13 cellular contexts compared by ENCODE assay signal in the genomic region with DNA sequence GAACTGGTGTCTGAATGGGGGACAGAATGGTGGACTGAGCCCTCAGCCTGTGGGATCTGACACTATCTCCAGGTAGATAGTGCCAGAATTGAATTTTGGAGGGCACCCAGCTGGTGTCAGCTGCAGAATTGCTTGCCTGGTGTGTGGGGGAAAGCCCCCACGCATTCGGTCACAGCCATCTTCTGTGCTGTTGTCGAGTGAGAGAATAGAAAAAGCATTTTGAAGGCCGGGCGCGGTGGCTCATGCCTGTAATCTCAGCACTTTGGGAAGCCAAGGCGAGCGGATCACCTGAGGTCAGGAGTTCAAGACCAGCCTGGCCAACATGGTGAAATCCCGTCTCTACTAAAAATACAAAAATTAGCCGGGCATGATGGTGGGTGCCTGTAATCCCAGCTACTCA. TPM values are rescaled to one million over a fixed set of nuclear protein-coding genes. Genes with fewer than 3 reads are reported as not detected.
DNase-seq lines count a peak whose midpoint lies in the region; ATAC-seq and TF ChIP-seq lines count a peak whose summit lies in the region.
"Not testable (repeated sequence)": the region's sequence is repeated elsewhere in the genome, so short reads cannot be mapped to it uniquely, and the experiment has no call there.
"Had no signal": no experiment of that assay in that cellular context is flagged by ENCODE, and none has a peak within 500 bp of the region (broad histone marks: within the 10 kb centered on the region; RNA-seq: fewer than 3 reads in every experiment).

No MANE protein-coding gene starts in this region.

- H4K8ac ChIP-seq in trophoblast cell (ENCODE audit: low read depth, low read length): not testable (repeated sequence)

- not testable (repeated sequence) for H3K27me3 Mint-ChIP-seq in IgD-negative memory B cell; activated B cell treated with CpG ODN at 0.5 μM for 24 hours; activated T-helper 17 cell treated with anti-CD3 and anti-CD28 coated beads, Interleukin-2, amount 50 U/mL, for 72 hours

- H2BK12ac ChIP-seq in trophoblast cell (ENCODE audit: low read length): not testable (repeated sequence)

- POLR2A ChIA-PET in OCI-LY7 (lab: Charles Lee) (interaction anchor here (0.6 to 1.8 kb wide), 3 partner anchors 11 to 176 kb away, joined by 5 to 9 read pairs (median 8); no protein-coding TSS in a partner anchor), activated B cell treated with CpG ODN at 0.5 μM for 24 hours (lab: Charles Lee) (interaction anchor here (0.6 to 7.5 kb wide), 4 partner anchors 9 to 1294 kb away, joined by 3 to 112 read pairs (median 3); a partner anchor contains a TSS)

- ATAC-seq in activated B cell treated with CpG ODN at 0.5 μM for 24 hours (ENCODE audit: low read depth); activated T-helper 17 cell treated with anti-CD3 and anti-CD28 coated beads, Interleukin-2, amount 50 U/mL, for 72 hours (replicated peaks); left ventricle myocardium superior; upper lobe of right lung: not testable (repeated sequence)

- WGBS in trophoblast cell (ENCODE audit: extremely low coverage, insufficient coverage, insufficient read length): no CpG with 5 or more reads among the region's 10 CpGs

- not testable (repeated sequence) for H3K23ac ChIP-seq in trophoblast cell (ENCODE audit: low read length)

- not testable (repeated sequence) for H3K4ac ChIP-seq in trophoblast cell (ENCODE audit: low read depth, low read length)

- H2BK120ac ChIP-seq in trophoblast cell (ENCODE audit: insufficient read depth, low read length, poor library complexity): not testable (repeated sequence)

- not testable (repeated sequence) for H3K9me3 Mint-ChIP-seq in IgD-negative memory B cell; activated B cell treated with CpG ODN at 0.5 μM for 24 hours; activated T-helper 17 cell treated with anti-CD3 and anti-CD28 coated beads, Interleukin-2, amount 50 U/mL, for 72 hours

- H3K79me1 ChIP-seq in trophoblast cell (ENCODE audit: low read length): not testable (repeated sequence)

- H3K4me3 ChIP-seq in OCI-LY7 (ENCODE audit: low read depth, low read length, poor library complexity, severe bottlenecking): peak overlapping the region; percentile 79
- not testable (repeated sequence) for H3K4me3 ChIP-seq in trophoblast cell (ENCODE audit: low read depth, low read length); upper lobe of right lung

- H3K4me1 Mint-ChIP-seq in IgD-negative memory B cell (peaks cover 50 to 73% (median 71%) of the 10 kb centered on the region in 3 donors), activated B cell treated with CpG ODN at 0.5 μM for 24 hours (peaks cover 97% of the 10 kb centered on the region)
- peaks cover 34% of the 10 kb centered on the region for H3K4me1 Mint-ChIP-seq in activated T-helper 17 cell treated with anti-CD3 and anti-CD28 coated beads, Interleukin-2, amount 50 U/mL, for 72 hours

- H3K36me3 ChIP-seq in OCI-LY7 (ENCODE audit: insufficient read depth, low read length): peaks cover 56% of the 10 kb centered on the region
- H3K36me3 ChIP-seq in trophoblast cell (ENCODE audit: control insufficient read depth in 1 of 2, insufficient read depth in 2 of 2, low read length in 2 of 2); upper lobe of right lung: not testable (repeated sequence)

- peak overlapping the region; percentile 88 for H3K27ac ChIP-seq in C4-2B
- peak overlapping the region; percentile 90 for H3K27ac ChIP-seq in OCI-LY7 (ENCODE audit: low read depth, low read length, poor library complexity, severe bottlenecking)
- not testable (repeated sequence) for H3K27ac ChIP-seq in trophoblast cell (ENCODE audit: low read depth, low read length); upper lobe of right lung

- H2AK5ac ChIP-seq in trophoblast cell (ENCODE audit: low read length): not testable (repeated sequence)

- not testable (repeated sequence) for BruUV-seq in OCI-LY7 (replicated peaks; lab: Mats Ljungman, UMichigan)

- TF ChIP-seq CTCF in C4-2B (conservative IDR thresholded peaks at IDR 0.05); OCI-LY7 (conservative IDR thresholded peaks at IDR 0.05; ENCODE audit: low read length); activated B cell treated with CpG ODN at 0.5 μM for 24 hours (IDR thresholded peaks at IDR 0.05); upper lobe of right lung (IDR thresholded peaks at IDR 0.05): not testable (repeated sequence)

- DNase-seq in OCI-LY7 (ENCODE audit: low spot score); activated B cell treated with CpG ODN at 0.5 μM for 24 hours; trophoblast cell: not testable (repeated sequence)
- DNase-seq in left ventricle myocardium superior (peak; percentile 18), upper lobe of right lung (peak; percentile 44)

- intact Hi-C loops in OCI-LY7 (cut with micrococcal nuclease; ENCODE audit: unreplicated experiment); left ventricle myocardium superior (cut with micrococcal nuclease); upper lobe of right lung (cut with DNase I): not testable (repeated sequence)
- intact Hi-C loops in activated B cell treated with CpG ODN at 0.5 μM for 24 hours (cut with micrococcal nuclease): loop anchor here (2.0 kb wide), 1 partner anchor 18 kb away; no protein-coding TSS in a partner anchor

- H3K36me3 Mint-ChIP-seq in IgD-negative memory B cell; activated B cell treated with CpG ODN at 0.5 μM for 24 hours (ENCODE audit: low read depth): not testable (repeated sequence)
- H3K36me3 Mint-ChIP-seq in activated T-helper 17 cell treated with anti-CD3 and anti-CD28 coated beads, Interleukin-2, amount 50 U/mL, for 72 hours (ENCODE audit: low read depth): peaks cover 25% of the 10 kb centered on the region

- H3K79me2 ChIP-seq in OCI-LY7 (ENCODE audit: insufficient read depth, low read depth, low read length): peaks cover 64% of the 10 kb centered on the region
- H3K79me2 ChIP-seq in trophoblast cell (ENCODE audit: control insufficient read depth, insufficient read depth, low read length, poor library complexity): not testable (repeated sequence)

- not testable (repeated sequence) for H3K9me3 ChIP-seq in OCI-LY7 (ENCODE audit: low read length); trophoblast cell (ENCODE audit: insufficient read depth, low read depth, low read length); upper lobe of right lung

- not testable (repeated sequence) for H3K9ac ChIP-seq in trophoblast cell (ENCODE audit: low read length)

- not testable (repeated sequence) for H3K18ac ChIP-seq in trophoblast cell (ENCODE audit: low read length)

- not testable (repeated sequence) for H3K27me3 ChIP-seq in trophoblast cell (ENCODE audit: insufficient read depth, low read length); upper lobe of right lung

- peak overlapping the region; percentile 99 for H3K4me2 ChIP-seq in OCI-LY7 (ENCODE audit: low read length)
- H3K4me2 ChIP-seq in trophoblast cell (ENCODE audit: low read length): not testable (repeated sequence)

- peak overlapping the region; percentile 90 to 98 (median 97) for H3K27ac Mint-ChIP-seq in IgD-negative memory B cell
- H3K27ac Mint-ChIP-seq in activated B cell treated with CpG ODN at 0.5 μM for 24 hours: peak overlapping the region; percentile 95
- H3K27ac Mint-ChIP-seq in activated T-helper 17 cell treated with anti-CD3 and anti-CD28 coated beads, Interleukin-2, amount 50 U/mL, for 72 hours: not testable (repeated sequence)

- not testable (repeated sequence) for H4K20me1 ChIP-seq in OCI-LY7 (ENCODE audit: insufficient read depth, low read length)

- H3K14ac ChIP-seq in trophoblast cell (ENCODE audit: low read length): not testable (repeated sequence)

- H4K12ac ChIP-seq in trophoblast cell (ENCODE audit: low read depth, low read length): not testable (repeated sequence)

- H2BK5ac ChIP-seq in trophoblast cell (ENCODE audit: low read depth, low read length, poor library complexity): not testable (repeated sequence)

- H4K91ac ChIP-seq in trophoblast cell (ENCODE audit: low read depth, low read length): peak overlapping the region; percentile 49

- not testable (repeated sequence) for H2AFZ ChIP-seq in OCI-LY7 (ENCODE audit: low read length); trophoblast cell (ENCODE audit: insufficient read depth, low read length, poor library complexity)

- CTCF ChIA-PET in OCI-LY7 (lab: Charles Lee; ENCODE audit: unreplicated experiment) (interaction anchor here (0.9 kb wide), 1 partner anchor 10 kb away, joined by 3 read pairs; no protein-coding TSS in a partner anchor), activated B cell treated with CpG ODN at 0.5 μM for 24 hours (lab: Charles Lee) (interaction anchor here (1.1 to 2.4 kb wide), 3 partner anchors 16 to 45 kb away, joined by 3 to 11 read pairs (median 4); a partner anchor contains a TSS)

- peaks cover 81% of the 10 kb centered on the region for H3K4me1 ChIP-seq in OCI-LY7 (ENCODE audit: insufficient read depth, low read length, poor library complexity, severe bottlenecking)
- H3K4me1 ChIP-seq in trophoblast cell (ENCODE audit: control insufficient read depth in 1 of 2, insufficient read depth in 2 of 2, low read length in 2 of 2): peaks cover 8 to 18% of the 10 kb centered on the region in 2 experiments
- H3K4me1 ChIP-seq in upper lobe of right lung: peaks cover 10% of the 10 kb centered on the region

- H3K9me2 ChIP-seq in OCI-LY7 (ENCODE audit: insufficient read depth, low read length): not testable (repeated sequence)

- H3K4me3 Mint-ChIP-seq in IgD-negative memory B cell (peak overlapping the region; percentile 58 to 82 (median 70)), activated B cell treated with CpG ODN at 0.5 μM for 24 hours (peak overlapping the region; percentile 88)
- H3K4me3 Mint-ChIP-seq in activated T-helper 17 cell treated with anti-CD3 and anti-CD28 coated beads, Interleukin-2, amount 50 U/mL, for 72 hours: peak overlapping the region; percentile 77

RNA-seq across cellular contexts. Expression of a gene that starts 2.8 kb away (rescaled TPM):
- polyA plus RNA-seq in IgD-negative memory B cell: 193 TPM
- total RNA-seq in OCI-LY7 (2014; rRNA removed; shearing (Covaris generic)): 1,014 and 1,052 TPM in 2 replicates
- total RNA-seq in OCI-LY7 (2022): 727 and 819 TPM in 2 replicates
- total RNA-seq in activated B cell treated with CpG ODN at 0.5 μM for 24 hours: 47.1 and 50.5 TPM in 2 replicates
- total RNA-seq in activated T-helper 17 cell treated with anti-CD3 and anti-CD28 coated beads, Interleukin-2, amount 50 U/mL, for 72 hours: 10 to 100 TPM; 39.9 to 55.2 TPM
- 1.6 TPM for total RNA-seq in left ventricle myocardium superior
- polyA plus RNA-seq in trophoblast cell (2013): 0.15 and 0.35 TPM in 2 replicates
- total RNA-seq in upper lobe of right lung: 5.2 TPM
- total RNA-seq: A673, Caco-2 had no signal

RNA-seq across cellular contexts. Expression of a gene that starts 3.9 kb away (rescaled TPM):
- polyA plus RNA-seq in IgD-negative memory B cell: not detected
- total RNA-seq in OCI-LY7 (2014; rRNA removed; shearing (Covaris generic)): 14.6 and 20.3 TPM in 2 replicates
- total RNA-seq in OCI-LY7 (2022): 63.1 and 67.9 TPM in 2 replicates
- 1.4 and 1.8 TPM in 2 replicates for total RNA-seq in activated B cell treated with CpG ODN at 0.5 μM for 24 hours
- 1 to 10 TPM in 1 of 2 donors, under 1 TPM in 1; 0.95 to 1.6 TPM for total RNA-seq in activated T-helper 17 cell treated with anti-CD3 and anti-CD28 coated beads, Interleukin-2, amount 50 U/mL, for 72 hours
- not detected for total RNA-seq in left ventricle myocardium superior
- 0.18 and 0.31 TPM in 2 replicates for polyA plus RNA-seq in trophoblast cell (2013)
- not detected for total RNA-seq in upper lobe of right lung
- total RNA-seq: A673, H9, SJCRH30 had no signal
- polyA plus RNA-seq: CD14-positive monocyte had no signal

RNA-seq across cellular contexts. Expression of a gene that starts 7.9 kb away (rescaled TPM):
- polyA plus RNA-seq in IgD-negative memory B cell: 1.5 TPM
- 4.4 and 4.6 TPM in 2 replicates for total RNA-seq in OCI-LY7 (2014; rRNA removed; shearing (Covaris generic))
- total RNA-seq in OCI-LY7 (2022) (4.6 and 5.9 TPM in 2 replicates), activated B cell treated with CpG ODN at 0.5 μM for 24 hours (3.5 and 3.6 TPM in 2 replicates), left ventricle myocardium superior (56.5 TPM), upper lobe of right lung (1.9 TPM)
- total RNA-seq in activated T-helper 17 cell treated with anti-CD3 and anti-CD28 coated beads, Interleukin-2, amount 50 U/mL, for 72 hours: 1 to 10 TPM; 4.7 to 6.4 TPM
- polyA plus RNA-seq in trophoblast cell (2013): 2.4 and 2.7 TPM in 2 replicates

RNA-seq across cellular contexts. Expression of a gene that starts 16.9 kb away (rescaled TPM):
- polyA plus RNA-seq in IgD-negative memory B cell: 4.7 TPM
- total RNA-seq in OCI-LY7 (2014; rRNA removed; shearing (Covaris generic)): 12.0 and 12.4 TPM in 2 replicates
- total RNA-seq in OCI-LY7 (2022) (9.4 and 10.8 TPM in 2 replicates), activated B cell treated with CpG ODN at 0.5 μM for 24 hours (6.4 and 9.3 TPM in 2 replicates), left ventricle myocardium superior (17.3 TPM), upper lobe of right lung (4.5 TPM)
- total RNA-seq in activated T-helper 17 cell treated with anti-CD3 and anti-CD28 coated beads, Interleukin-2, amount 50 U/mL, for 72 hours: 1 to 10 TPM; 5.6 to 9.2 TPM
- polyA plus RNA-seq in trophoblast cell (2013): 4.6 and 5.4 TPM in 2 replicates

RNA-seq across cellular contexts. Expression of a gene that starts 45.3 kb away (rescaled TPM):
- polyA plus RNA-seq in IgD-negative memory B cell: 240 TPM
- 64.3 and 73.6 TPM in 2 replicates for total RNA-seq in OCI-LY7 (2014; rRNA removed; shearing (Covaris generic))
- total RNA-seq in OCI-LY7 (2022) (97.8 and 113 TPM in 2 replicates), activated B cell treated with CpG ODN at 0.5 μM for 24 hours (79.7 and 80.8 TPM in 2 replicates), left ventricle myocardium superior (136 TPM), upper lobe of right lung (70.0 TPM)
- total RNA-seq in activated T-helper 17 cell treated with anti-CD3 and anti-CD28 coated beads, Interleukin-2, amount 50 U/mL, for 72 hours: 100 to 1,000 TPM; 102 to 157 TPM
- polyA plus RNA-seq in trophoblast cell (2013): 156 and 175 TPM in 2 replicates

Comparison
In these comparisons a context has a peak if more than half of its experiments do, and no peak if none do; other contexts are left out.
1. RNA of a gene that starts 2.8 kb away (total RNA-seq): 727 to 1,052 TPM in OCI-LY7; 39.9 to 55.2 TPM in activated T-helper 17 cell treated with anti-CD3 and anti-CD28 coated beads, Interleukin-2, amount 50 U/mL, for 72 hours, 47.1 to 50.5 TPM in activated B cell treated with CpG ODN at 0.5 μM for 24 hours, 5.2 TPM in upper lobe of right lung (single experiment) and 1.6 TPM in left ventricle myocardium superior (single experiment); every median in the first group is over 10 times any median in the second.
2. Peak in every context shown above with its lines, with median percentiles within 50 percentile points of each other: H3K4me3 Mint-ChIP-seq.